ENCODE assay signal across 11 cellular contexts in genomic region chr12:64009321-64010068, GRCh38.
DNase-seq lines count a peak whose midpoint lies in the region; ATAC-seq and TF ChIP-seq lines count a peak whose summit lies in the region.
"Had no signal": no experiment of that assay in that cellular context is flagged by ENCODE, and none has a peak within 500 bp of the region (broad histone marks: within the 10 kb centered on the region; RNA-seq: fewer than 3 reads in every experiment).

No MANE protein-coding gene starts in this region.

- H3K4me3 ChIP-seq in smooth muscle cell (no peak overlapping the region), H7 (ENCODE audit: insufficient read depth, low read depth, low read length) (no peak overlapping the region)
- H3K4me3 ChIP-seq: spleen had no signal

- no peaks in the 10 kb centered on the region for H4K20me1 ChIP-seq in smooth muscle cell (ENCODE audit: low read depth)

- H3K9ac ChIP-seq in smooth muscle cell (ENCODE audit: low read depth), result peak overlapping the region; percentile 24

- WGBS in smooth muscle cell (ENCODE audit: low lambda C conversion rate), result 73% methylated on average over 4 of the region's 4 CpGs

- ATAC-seq in GM19438 (IDR thresholded peaks at IDR 0.05; ENCODE audit: low read depth, unreplicated experiment) (peak; percentile 63), HG02759 (IDR thresholded peaks at IDR 0.05; ENCODE audit: unreplicated experiment) (peak; percentile 69), HG03469 (IDR thresholded peaks at IDR 0.05; ENCODE audit: unreplicated experiment) (peak; percentile 30)

- no peak overlapping the region for H2AFZ ChIP-seq in smooth muscle cell (ENCODE audit: low read depth)

- no peaks in the 10 kb centered on the region for H3K27me3 ChIP-seq in smooth muscle cell (ENCODE audit: low read depth)
- H3K27me3 ChIP-seq in H7 (ENCODE audit: control insufficient read depth, insufficient read depth, low read length), result no peaks in the 10 kb centered on the region
- H3K27me3 ChIP-seq: spleen had no signal

- no peaks in the 10 kb centered on the region for H3K79me2 ChIP-seq in smooth muscle cell (ENCODE audit: low read depth)

- H3K4me1 ChIP-seq in smooth muscle cell (ENCODE audit: low read depth), result peaks cover 4% of the 10 kb centered on the region
- H3K4me1 ChIP-seq: spleen had no signal

- H3K27ac ChIP-seq in smooth muscle cell (ENCODE audit: low read depth), result peak overlapping the region; percentile 91
- H3K27ac ChIP-seq: spleen had no signal

- peak overlapping the region; percentile 32 for H3K4me2 ChIP-seq in smooth muscle cell

- H3K36me3 ChIP-seq in smooth muscle cell (ENCODE audit: low read depth) (no peaks in the 10 kb centered on the region), H7 (replicated peaks; ENCODE audit: control insufficient read depth, insufficient read depth, low read length) (no peaks in the 10 kb centered on the region)
- H3K36me3 ChIP-seq: spleen had no signal

- H3K9me3 ChIP-seq in smooth muscle cell (replicated peaks; ENCODE audit: low read depth), result no peaks in the 10 kb centered on the region
- H3K9me3 ChIP-seq: spleen had no signal

- DNase-seq in smooth muscle cell (lab: John Stamatoyannopoulos, UW; ENCODE audit: unreplicated experiment) (no peak), nucleus accumbens (lab: John Stamatoyannopoulos, UW) (no peak), NCI-H2196 (lab: John Stamatoyannopoulos, UW; ENCODE audit: unreplicated experiment) (no peak), hippocampal formation (lab: John Stamatoyannopoulos, UW) (no peak), H7 (no peak)
- DNase-seq: activated CD4-positive, alpha-beta memory T cell treated with anti-CD3 and anti-CD28 coated beads, Interleukin-2, amount 10 ng/mL, durations not matched to agents 7 days and 5 days; Karpas-422; spleen had no signal

- TF ChIP-seq CTCF in smooth muscle cell (IDR thresholded peaks at IDR 0.05; ENCODE audit: borderline replicate concordance, insufficient read depth, poor library complexity, severe bottlenecking), result no peak

- peaks cover 15% of the 10 kb centered on the region for H3F3A ChIP-seq in smooth muscle cell (ENCODE audit: low read depth)
